8 cellular contexts compared by ENCODE assay signal in genomic region chr1:23018661-23019093, GRCh38. TPM values are rescaled to one million over a fixed set of nuclear protein-coding genes. Genes with fewer than 3 reads are reported as not detected.
DNase-seq lines count a peak whose midpoint lies in the region; ATAC-seq and TF ChIP-seq lines count a peak whose summit lies in the region.

No MANE protein-coding gene starts in this region.

- peak overlapping the region; percentile 69 for H3K27ac ChIP-seq in stomach smooth muscle (ENCODE audit: low read length)

- no peaks in the 10 kb centered on the region for H3K4me1 ChIP-seq in stomach smooth muscle (ENCODE audit: control insufficient read depth, insufficient read depth, low read length)

- ATAC-seq in HG03159 (IDR thresholded peaks at IDR 0.05; ENCODE audit: unreplicated experiment) = no peak
- ATAC-seq in GM19351 (IDR thresholded peaks at IDR 0.05; ENCODE audit: unreplicated experiment) = no peak

- peak overlapping the region; percentile 83 to 89 for H3K9ac ChIP-seq in stomach smooth muscle (ENCODE audit: low read length in 2 of 2)

- no peaks in the 10 kb centered on the region for H3K27me3 ChIP-seq in stomach smooth muscle (ENCODE audit: control insufficient read depth in 1 of 2, insufficient read depth in 2 of 2, low read length in 2 of 2)

- no peak for TF ChIP-seq CTCF in AG10803 (conservative IDR thresholded peaks at IDR 0.05; ENCODE audit: low read length)
- no peak for TF ChIP-seq CTCF in HFF-Myc (IDR thresholded peaks at IDR 0.05; ENCODE audit: low read depth, low read length, missing control alignments)

- H3K4me3 Mint-ChIP-seq in activated naive CD8-positive, alpha-beta T cell treated with anti-CD3 and anti-CD28 coated beads for 36 hours = peak overlapping the region; percentile 94

- H3K36me3 ChIP-seq in stomach smooth muscle (ENCODE audit: control insufficient read depth in 2 of 2, insufficient read depth in 2 of 2, low read length in 2 of 2) = no peaks in the 10 kb centered on the region

- peak overlapping the region; percentile 86 for H3K4me3 ChIP-seq in AG10803 (ENCODE audit: low read length)
- H3K4me3 ChIP-seq in HFF-Myc (replicated peaks; ENCODE audit: low read depth, low read length) = peak overlapping the region; percentile 87
- H3K4me3 ChIP-seq in stomach smooth muscle (ENCODE audit: low read length in 2 of 2) = peak overlapping the region; percentile 93 to 99

- H3K9me3 Mint-ChIP-seq in activated naive CD8-positive, alpha-beta T cell treated with anti-CD3 and anti-CD28 coated beads for 36 hours = peaks cover 10% of the 10 kb centered on the region

- H3K4me1 Mint-ChIP-seq in activated naive CD8-positive, alpha-beta T cell treated with anti-CD3 and anti-CD28 coated beads for 36 hours = peaks cover 33% of the 10 kb centered on the region

- H3K27me3 Mint-ChIP-seq in activated naive CD8-positive, alpha-beta T cell treated with anti-CD3 and anti-CD28 coated beads for 36 hours = no peaks in the 10 kb centered on the region

- H3K27ac Mint-ChIP-seq in activated naive CD8-positive, alpha-beta T cell treated with anti-CD3 and anti-CD28 coated beads for 36 hours = peak overlapping the region; percentile 90

- DNase-seq in AG10803 (ENCODE audit: low read depth) (peak; percentile 53), HFF-Myc (ENCODE audit: extremely low read depth, low read depth) (no peak), iPS-NIHi11 (ENCODE audit: low spot score) (peak; percentile 39), GF-D8 (lab: John Stamatoyannopoulos, UW) (no peak)
- no peak for DNase-seq in activated naive CD8-positive, alpha-beta T cell treated with anti-CD3 and anti-CD28 coated beads for 36 hours

- H3K36me3 Mint-ChIP-seq in activated naive CD8-positive, alpha-beta T cell treated with anti-CD3 and anti-CD28 coated beads for 36 hours = peaks cover 25% of the 10 kb centered on the region

- H3K9me3 ChIP-seq in stomach smooth muscle (ENCODE audit: control insufficient read depth in 2 of 2, low read length in 2 of 2) = no peaks in the 10 kb centered on the region

RNA-seq across cellular contexts. Expression of gene KDM1A, which starts 0.6 kb away (rescaled TPM):
- total RNA-seq in activated naive CD8-positive, alpha-beta T cell treated with anti-CD3 and anti-CD28 coated beads for 36 hours = 10 to 100 TPM; 79.1 to 81.6 TPM

RNA-seq across cellular contexts. Expression of gene TEX46, which starts 3.0 kb away (rescaled TPM):
- total RNA-seq in activated naive CD8-positive, alpha-beta T cell treated with anti-CD3 and anti-CD28 coated beads for 36 hours = not detected

RNA-seq across cellular contexts. Expression of gene LACTBL1, which starts 46.0 kb away (rescaled TPM):
- total RNA-seq in activated naive CD8-positive, alpha-beta T cell treated with anti-CD3 and anti-CD28 coated beads for 36 hours = not detected

Comparison
In these comparisons a context has a peak if more than half of its experiments do, and no peak if none do; other contexts are left out.
1. DNase-seq: peak in AG10803 (single experiment) and iPS-NIHi11 (single experiment); none in HFF-Myc (single experiment), activated naive CD8-positive, alpha-beta T cell treated with anti-CD3 and anti-CD28 coated beads for 36 hours (single experiment) and GF-D8 (single experiment).
2. Peak in every context shown above with its lines, with median percentiles within 50 percentile points of each other: H3K4me3 ChIP-seq.